In the genomic region with DNA sequence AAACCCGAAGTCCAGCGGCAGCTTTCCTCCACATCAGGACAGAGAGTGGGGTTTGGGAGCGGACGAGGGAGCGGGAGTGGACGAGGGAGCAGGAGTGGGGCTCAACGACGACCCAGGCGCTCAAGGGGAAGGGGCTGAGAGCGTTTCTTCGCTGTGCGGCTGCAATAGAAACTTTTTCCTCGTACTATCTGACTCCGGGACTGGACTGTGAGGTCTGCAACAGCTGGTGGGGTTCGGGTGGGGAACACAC, we compare ENCODE assay signal across 8 cellular contexts. TPM values are rescaled to one million over a fixed set of nuclear protein-coding genes. Genes with fewer than 3 reads are reported as not detected.
DNase-seq lines count a peak whose midpoint lies in the region; ATAC-seq and TF ChIP-seq lines count a peak whose summit lies in the region.

No MANE protein-coding gene starts in this region.

- H3K27ac Mint-ChIP-seq in activated CD4-positive, alpha-beta T cell treated with anti-CD3 and anti-CD28 coated beads, Interleukin-2, amount 10 ng/mL, durations not matched to agents 24 days and 14 days = no peak overlapping the region
- H3K27ac Mint-ChIP-seq in endodermal cell = peak overlapping the region; percentile 86

- H3K4me1 Mint-ChIP-seq in activated CD4-positive, alpha-beta T cell treated with anti-CD3 and anti-CD28 coated beads, Interleukin-2, amount 10 ng/mL, durations not matched to agents 24 days and 14 days = peaks cover 6% of the 10 kb centered on the region
- H3K4me1 Mint-ChIP-seq in endodermal cell = peaks cover 39% of the 10 kb centered on the region

- no peaks in the 10 kb centered on the region for H3K36me3 Mint-ChIP-seq in activated CD4-positive, alpha-beta T cell treated with anti-CD3 and anti-CD28 coated beads, Interleukin-2, amount 10 ng/mL, durations not matched to agents 24 days and 14 days (ENCODE audit: low read depth)
- H3K36me3 Mint-ChIP-seq in endodermal cell (ENCODE audit: low read depth) = peaks cover 36% of the 10 kb centered on the region

- H3K9ac ChIP-seq in endodermal cell (ENCODE audit: extremely low read depth, low read length, poor library complexity, severe bottlenecking) (peak overlapping the region; percentile 73), mucosa of stomach (ENCODE audit: low read length) (peak overlapping the region; percentile 66)

- H3K9me3 Mint-ChIP-seq in activated CD4-positive, alpha-beta T cell treated with anti-CD3 and anti-CD28 coated beads, Interleukin-2, amount 10 ng/mL, durations not matched to agents 24 days and 14 days = peaks cover under 1% of the 10 kb centered on the region
- no peaks in the 10 kb centered on the region for H3K9me3 Mint-ChIP-seq in endodermal cell

- H3K27ac ChIP-seq in endodermal cell (ENCODE audit: low read depth, low read length) = no peak overlapping the region
- H3K27ac ChIP-seq in tibial artery = peak overlapping the region in 1 of 2 donors; percentile 22

- H3K4me3 Mint-ChIP-seq in activated CD4-positive, alpha-beta T cell treated with anti-CD3 and anti-CD28 coated beads, Interleukin-2, amount 10 ng/mL, durations not matched to agents 24 days and 14 days = peak overlapping the region; percentile 76
- peak overlapping the region; percentile 92 for H3K4me3 Mint-ChIP-seq in endodermal cell

- H3K27me3 ChIP-seq in endodermal cell (ENCODE audit: control insufficient read depth, insufficient read depth, low read length, poor library complexity, severe bottlenecking) (peaks cover 5% of the 10 kb centered on the region), mucosa of stomach (ENCODE audit: control insufficient read depth, insufficient read depth, low read length) (peaks cover 11% of the 10 kb centered on the region), tibial artery (peaks cover 0 to 37% of the 10 kb centered on the region in 2 donors)

- H3K36me3 ChIP-seq in endodermal cell (ENCODE audit: control insufficient read depth, insufficient read depth, low read length) (peaks cover 35% of the 10 kb centered on the region), mucosa of stomach (ENCODE audit: control insufficient read depth, insufficient read depth, low read length) (no peaks in the 10 kb centered on the region), tibial artery (no peaks in the 10 kb centered on the region)

- H3K4me3 ChIP-seq in endodermal cell (ENCODE audit: low read length) (peak overlapping the region; percentile 89), mucosa of stomach (ENCODE audit: low read length) (peak overlapping the region; percentile 52), tibial artery (peak overlapping the region; percentile 39 to 54)

- TF ChIP-seq CTCF in endodermal cell (conservative IDR thresholded peaks at IDR 0.05) = no peak
- TF ChIP-seq CTCF in tibial artery (IDR thresholded peaks at IDR 0.05) = no peak

- intact Hi-C loops in activated CD4-positive, alpha-beta T cell treated with anti-CD3 and anti-CD28 coated beads, Interleukin-2, amount 10 ng/mL, durations not matched to agents 24 days and 14 days (cut with micrococcal nuclease) = no loop called here
- intact Hi-C loops in tibial artery (cut with DNase I; ENCODE audit: low total_unique reads) = no loop called here

- no peak for ATAC-seq in HG03354 (IDR thresholded peaks at IDR 0.05; ENCODE audit: poor library complexity, severe bottlenecking, unreplicated experiment)

- H3K4me1 ChIP-seq in endodermal cell (ENCODE audit: control insufficient read depth, insufficient read depth, low read length) (peaks cover 5% of the 10 kb centered on the region), mucosa of stomach (ENCODE audit: control insufficient read depth, insufficient read depth, low read length) (peaks cover 3% of the 10 kb centered on the region), tibial artery (peaks cover 0 to 24% (median 15%) of the 10 kb centered on the region in 4 donors)

- WGBS in endodermal cell (ENCODE audit: insufficient coverage in 1 of 2, insufficient read length in 1 of 2), 2 experiments = 6 to 19% methylated on average over 10 to 15 of the region's 15 CpGs

- H3K9me3 ChIP-seq in endodermal cell (ENCODE audit: control insufficient read depth, low read length) (no peaks in the 10 kb centered on the region), mucosa of stomach (ENCODE audit: control insufficient read depth, low read length) (no peaks in the 10 kb centered on the region), tibial artery (no peaks in the 10 kb centered on the region)

- H3K27me3 Mint-ChIP-seq in activated CD4-positive, alpha-beta T cell treated with anti-CD3 and anti-CD28 coated beads, Interleukin-2, amount 10 ng/mL, durations not matched to agents 24 days and 14 days = peaks cover 77% of the 10 kb centered on the region
- peaks cover 33% of the 10 kb centered on the region for H3K27me3 Mint-ChIP-seq in endodermal cell (ENCODE audit: insufficient read depth)

- DNase-seq in activated CD4-positive, alpha-beta T cell treated with anti-CD3 and anti-CD28 coated beads, Interleukin-2, amount 10 ng/mL, durations not matched to agents 24 days and 14 days = no peak
- no peak for DNase-seq in activated CD4-positive, alpha-beta T cell treated with anti-CD3 and anti-CD28 coated beads, Interleukin-2, amount 50 U/mL, for 1 hour
- DNase-seq in endodermal cell (no peak), tibial artery (no peak), kidney glomerular epithelial cell (lab: John Stamatoyannopoulos, UW) (no peak), DMS 273 (lab: John Stamatoyannopoulos, UW; ENCODE audit: unreplicated experiment) (no peak)

RNA-seq across cellular contexts. Expression of a gene that starts 1.4 kb away (rescaled TPM):
- not detected in 2 replicates for total RNA-seq in activated CD4-positive, alpha-beta T cell treated with anti-CD3 and anti-CD28 coated beads, Interleukin-2, amount 10 ng/mL, durations not matched to agents 24 days and 14 days
- 10 to 100 TPM; 58.7 to 74.3 TPM for total RNA-seq in endodermal cell
- 18.7 TPM for polyA plus RNA-seq in endodermal cell (2013, experiment 1 of 2)
- polyA plus RNA-seq in endodermal cell (2013, experiment 2 of 2) = 24.6 TPM

Comparison
In these comparisons a context has a peak if more than half of its experiments do, and no peak if none do; other contexts are left out.
1. RNA of a gene that starts 1.4 kb away (total RNA-seq): 58.7 to 74.3 TPM in endodermal cell; not detected in activated CD4-positive, alpha-beta T cell treated with anti-CD3 and anti-CD28 coated beads, Interleukin-2, amount 10 ng/mL, durations not matched to agents 24 days and 14 days; every median in the first group is over 10 times any median in the second.
2. Peak in every context shown above with its lines, with median percentiles within 50 percentile points of each other: H3K4me3 ChIP-seq.